ENCODE assay signal across 24 cellular contexts in the genomic region with DNA sequence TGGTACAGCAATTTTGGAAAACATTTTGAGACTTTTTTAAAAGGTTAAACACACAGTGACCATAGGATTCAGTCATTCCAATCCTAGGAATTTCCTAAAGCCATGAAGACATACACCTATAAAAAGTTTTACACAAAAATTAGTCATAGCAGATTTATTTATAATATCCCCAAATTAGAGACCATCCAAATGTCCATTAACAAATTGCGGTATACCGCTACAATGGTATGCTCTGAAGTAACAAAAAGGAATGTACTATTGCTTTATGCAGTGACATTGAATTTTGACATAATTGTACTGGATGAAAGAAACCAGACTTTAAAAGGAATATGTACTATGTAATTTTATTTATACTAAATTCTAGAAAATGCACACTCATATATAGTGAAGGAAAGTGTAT.
DNase-seq lines count a peak whose midpoint lies in the region; ATAC-seq and TF ChIP-seq lines count a peak whose summit lies in the region.
"Had no signal": no experiment of that assay in that cellular context is flagged by ENCODE, and none has a peak within 500 bp of the region (broad histone marks: within the 10 kb centered on the region; RNA-seq: fewer than 3 reads in every experiment).

No MANE protein-coding gene starts in this region.

- H3K27ac ChIP-seq in IMR-90 (ENCODE audit: insufficient read depth, low read length): no peak overlapping the region
- H3K27ac ChIP-seq: PC-9, SJSA1 had no signal

- no peaks in the 10 kb centered on the region for H3K27me3 ChIP-seq in IMR-90 (ENCODE audit: control insufficient read depth, insufficient read depth, low read length)
- H3K27me3 ChIP-seq: BE2C, SJSA1 had no signal

- TF ChIP-seq CTCF in AG09309 (IDR thresholded peaks at IDR 0.05; ENCODE audit: control insufficient read depth, insufficient read depth, low read depth, low read length, missing control alignments): no peak
- no peak for TF ChIP-seq CTCF in IMR-90 (conservative IDR thresholded peaks at IDR 0.05; ENCODE audit: low read depth, low read length)
- no peak for TF ChIP-seq CTCF in fibroblast of villous mesenchyme (IDR thresholded peaks at IDR 0.05; ENCODE audit: insufficient read depth, low read depth, low read length)

- no peak overlapping the region for H2BK5ac ChIP-seq in IMR-90 (ENCODE audit: low read depth, low read length, poor library complexity, severe bottlenecking)

- no peak overlapping the region for H3K4ac ChIP-seq in IMR-90 (ENCODE audit: low read depth, low read length)

- no peaks in the 10 kb centered on the region; the same call in 1 of the 2 replicates for H3K9me3 ChIP-seq in IMR-90 (ENCODE audit: control insufficient read depth, insufficient read depth, low read length)
- H3K9me3 ChIP-seq: BE2C, SJSA1 had no signal

- no peak overlapping the region for H4K8ac ChIP-seq in IMR-90 (ENCODE audit: low read depth in 2 of 2, low read length in 2 of 2)

- no peak overlapping the region for H3K23ac ChIP-seq in IMR-90 (ENCODE audit: low read depth, low read length)

- H3K4me3 ChIP-seq in AG09309 (ENCODE audit: control insufficient read depth, low read depth, low read length) (no peak overlapping the region), IMR-90 (ENCODE audit: insufficient read depth, low read depth, low read length) (no peak overlapping the region), fibroblast of villous mesenchyme (ENCODE audit: low read depth, low read length) (no peak overlapping the region)
- H3K4me3 ChIP-seq: PC-9, SJSA1 had no signal

- POLR2A ChIA-PET in IMR-90 (lab: Charles Lee; ENCODE audit: unreplicated experiment): no interaction called here

- TF ChIP-seq POLR2A in IMR-90 (IDR thresholded peaks at IDR 0.05; ENCODE audit: low read depth, low read length): no peak

- H3K9ac ChIP-seq in IMR-90 (ENCODE audit: low read depth, low read length): no peak overlapping the region

- H2BK15ac ChIP-seq in IMR-90 (ENCODE audit: low read depth, low read length): no peak overlapping the region

- no CpG with 5 or more reads among the region's 2 CpGs for WGBS in IMR-90 (ENCODE audit: extremely low coverage in 2 of 2, insufficient read length in 1 of 2), 2 experiments

- TF ChIP-seq RAD21 in IMR-90 (IDR thresholded peaks at IDR 0.05; ENCODE audit: low read length): no peak

- no peaks in the 10 kb centered on the region for H3K9me1 ChIP-seq in IMR-90 (ENCODE audit: insufficient read depth, low read length)

- no peaks in the 10 kb centered on the region for H3K36me3 ChIP-seq in IMR-90 (ENCODE audit: control insufficient read depth, insufficient read depth, low read length)
- H3K36me3 ChIP-seq: BE2C, SJSA1 had no signal

- H2BK120ac ChIP-seq in IMR-90 (ENCODE audit: low read depth, low read length): no peak overlapping the region

- no peak overlapping the region for H4K91ac ChIP-seq in IMR-90 (ENCODE audit: insufficient read depth, low read depth, low read length)

- no peak overlapping the region for H2BK20ac ChIP-seq in IMR-90 (ENCODE audit: low read depth, low read length)

- no peaks in the 10 kb centered on the region for H3K4me1 ChIP-seq in IMR-90 (ENCODE audit: control insufficient read depth, insufficient read depth, low read length)
- H3K4me1 ChIP-seq: BE2C had no signal

- H3K56ac ChIP-seq in IMR-90 (ENCODE audit: extremely low read depth, insufficient read depth, low read length): no peak overlapping the region

- intact Hi-C loops in IMR-90 (cut with micrococcal nuclease): no loop called here

- no peak overlapping the region for H3K18ac ChIP-seq in IMR-90 (ENCODE audit: low read depth, low read length)

- H4K5ac ChIP-seq in IMR-90 (ENCODE audit: low read depth, low read length): no peak overlapping the region

- H2AK5ac ChIP-seq in IMR-90 (ENCODE audit: low read depth, low read length): no peak overlapping the region

- no peak overlapping the region for H3K4me2 ChIP-seq in IMR-90 (ENCODE audit: low read depth, low read length)
- H3K4me2 ChIP-seq: PC-9 had no signal

- H3K14ac ChIP-seq in IMR-90 (replicated peaks; ENCODE audit: low read depth, low read length): no peak overlapping the region

- no peaks in the 10 kb centered on the region for H4K20me1 ChIP-seq in IMR-90 (ENCODE audit: insufficient read depth, low read length)

- no peak overlapping the region for H2AFZ ChIP-seq in IMR-90 (replicated peaks; ENCODE audit: low read length, poor library complexity)
- H2AFZ ChIP-seq: PC-9 had no signal

- dilution Hi-C loops in IMR-90 (cut with HindIII; ENCODE audit: low sequenced_read_pairs, unreplicated experiment): no loop called here

- CTCF ChIA-PET in IMR-90 (lab: Yijun Ruan, JAX): no interaction called here

- in situ Hi-C loops in IMR-90 (cut with MboI; ENCODE audit: low sequenced_read_pairs): no loop called here

- peak; percentile 89 for DNase-seq in AG09309 (ENCODE audit: low read depth)
- DNase-seq in EL: peak; percentile 74
- DNase-seq in IMR-90: peak; percentile 10
- DNase-seq in fibroblast of villous mesenchyme (ENCODE audit: low read depth): peak; percentile 55
- no peak for DNase-seq in NCI-H2081 (lab: John Stamatoyannopoulos, UW)
- no peak for DNase-seq in NCI-H2171 (lab: John Stamatoyannopoulos, UW)
- DNase-seq: BE2C; DMS53; GF-D8; Karpas-422; MV-4-11; NCI-H1105 treated with DMSO at 0.1 percent for 48 hours; NCI-H146; NCI-H1930; NCI-H446 treated with DMSO at 0.1 percent for 48 hours; NCI-H526; NCI-H82; NK-92 treated with Interleukin-12 subunit alpha and Interleukin-12 subunit beta, amount 100 ng/mL, for 24 hours; PC-9; Right ventricle myocardium superior; T-helper 1 cell had no signal

- H3K79me1 ChIP-seq in IMR-90 (ENCODE audit: low read depth in 1 of 2, low read length in 2 of 2): no peaks in the 10 kb centered on the region

- ATAC-seq in IMR-90 (ENCODE audit: low read depth) (no peak), GM21619 (IDR thresholded peaks at IDR 0.05; ENCODE audit: unreplicated experiment) (no peak)
- ATAC-seq: HCT116 had no signal

- no peak overlapping the region for H2AK9ac ChIP-seq in IMR-90 (replicated peaks; ENCODE audit: low read depth, low read length, poor library complexity)

- BruUV-seq in IMR-90 (replicated peaks; lab: Mats Ljungman, UMichigan): no TSS peak

TF ChIP-seq in IMR-90, 13 proteins besides CTCF, POLR2A, EP300 and RAD21:
- TF ChIP-seq CEBPB (IDR thresholded peaks at IDR 0.05; ENCODE audit: low read depth, low read length): no peak
- TF ChIP-seq, protein P1, sequence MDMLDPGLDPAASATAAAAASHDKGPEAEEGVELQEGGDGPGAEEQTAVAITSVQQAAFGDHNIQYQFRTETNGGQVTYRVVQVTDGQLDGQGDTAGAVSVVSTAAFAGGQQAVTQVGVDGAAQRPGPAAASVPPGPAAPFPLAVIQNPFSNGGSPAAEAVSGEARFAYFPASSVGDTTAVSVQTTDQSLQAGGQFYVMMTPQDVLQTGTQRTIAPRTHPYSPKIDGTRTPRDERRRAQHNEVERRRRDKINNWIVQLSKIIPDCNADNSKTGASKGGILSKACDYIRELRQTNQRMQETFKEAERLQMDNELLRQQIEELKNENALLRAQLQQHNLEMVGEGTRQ (IDR thresholded peaks at IDR 0.05; ENCODE audit: low read depth, low read length): no peak
- TF ChIP-seq CHD1 (IDR thresholded peaks at IDR 0.05; ENCODE audit: low read depth, low read length): no peak
- no peak for TF ChIP-seq MAFK (IDR thresholded peaks at IDR 0.05; ENCODE audit: low read depth, low read length)
- no peak for TF ChIP-seq SMC3 (IDR thresholded peaks at IDR 0.05; ENCODE audit: low read depth, low read length)
- TF ChIP-seq, protein P2, sequence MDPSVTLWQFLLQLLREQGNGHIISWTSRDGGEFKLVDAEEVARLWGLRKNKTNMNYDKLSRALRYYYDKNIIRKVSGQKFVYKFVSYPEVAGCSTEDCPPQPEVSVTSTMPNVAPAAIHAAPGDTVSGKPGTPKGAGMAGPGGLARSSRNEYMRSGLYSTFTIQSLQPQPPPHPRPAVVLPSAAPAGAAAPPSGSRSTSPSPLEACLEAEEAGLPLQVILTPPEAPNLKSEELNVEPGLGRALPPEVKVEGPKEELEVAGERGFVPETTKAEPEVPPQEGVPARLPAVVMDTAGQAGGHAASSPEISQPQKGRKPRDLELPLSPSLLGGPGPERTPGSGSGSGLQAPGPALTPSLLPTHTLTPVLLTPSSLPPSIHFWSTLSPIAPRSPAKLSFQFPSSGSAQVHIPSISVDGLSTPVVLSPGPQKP (IDR thresholded peaks at IDR 0.05; ENCODE audit: borderline replicate concordance, low read depth, low read length): no peak
- no peak for TF ChIP-seq RCOR1 (IDR thresholded peaks at IDR 0.05; ENCODE audit: insufficient replicate concordance, low read length)
- no peak for TF ChIP-seq MAZ (IDR thresholded peaks at IDR 0.05; ENCODE audit: borderline replicate concordance, low read depth, low read length)
- TF ChIP-seq BHLHE40 (IDR thresholded peaks at IDR 0.05; ENCODE audit: low read depth, low read length): no peak
- TF ChIP-seq NFE2L2 (IDR thresholded peaks at IDR 0.05; ENCODE audit: low read depth, low read length): no peak
- no peak for TF ChIP-seq RFX5 (IDR thresholded peaks at IDR 0.05; ENCODE audit: low read depth, low read length)
- no peak for TF ChIP-seq MXI1 (IDR thresholded peaks at IDR 0.05; ENCODE audit: borderline replicate concordance, low read depth, low read length)
- TF ChIP-seq FOS (IDR thresholded peaks at IDR 0.05; ENCODE audit: low read depth, low read length): no peak

Comparison
In these comparisons a context has a peak if more than half of its experiments do, and no peak if none do; other contexts are left out.
1. DNase-seq: peak in AG09309 (single experiment), EL (single experiment), IMR-90 (single experiment) and fibroblast of villous mesenchyme (single experiment); none in NCI-H2081 (0 of 2) and NCI-H2171 (single experiment).